Comparison of ENCODE assay signal across 9 cellular contexts in genomic region chr2:6828299-6828584, GRCh38. TPM values are rescaled to one million over a fixed set of nuclear protein-coding genes. Genes with fewer than 3 reads are reported as not detected.
DNase-seq lines count a peak whose midpoint lies in the region; FAIRE-seq and TF ChIP-seq lines count a peak whose summit lies in the region.
"Had no signal": no experiment of that assay in that cellular context is flagged by ENCODE, and none has a peak within 500 bp of the region (broad histone marks: within the 10 kb centered on the region; RNA-seq: fewer than 3 reads in every experiment).

No MANE protein-coding gene starts in this region.

- H3K9me3 ChIP-seq in H1 (ENCODE audit: insufficient read depth in 2 of 2, low read depth in 1 of 2, low read length in 1 of 2) (peaks cover 11 to 13% of the 10 kb centered on the region in 2 experiments; a peak in 3 of 4 replicates), neural progenitor cell (ENCODE audit: low read depth) (no peaks in the 10 kb centered on the region), suprapubic skin (peaks cover 10% of the 10 kb centered on the region), ascending aorta (peaks cover 0 to 4% of the 10 kb centered on the region in 2 donors)

- H3K4me1 Mint-ChIP-seq in neural progenitor cell, result peaks cover 9% of the 10 kb centered on the region

- TF ChIP-seq POLR2A in H1 (IDR thresholded peaks at IDR 0.05; ENCODE audit: control extremely low read depth in 1 of 2, low read depth in 2 of 2, low read length in 2 of 2) (no peak), suprapubic skin (IDR thresholded peaks at IDR 0.05) (no peak)

- H3K4me3 ChIP-seq in H1 (ENCODE audit: extremely low read depth in 1 of 4, insufficient read depth in 2 of 4, low read depth in 3 of 4, low read length in 4 of 4) (no peak overlapping the region), neural progenitor cell (no peak overlapping the region), suprapubic skin (no peak overlapping the region), ascending aorta (no peak overlapping the region)

- H2BK12ac ChIP-seq in H1 (ENCODE audit: low read depth, low read length), result no peak overlapping the region

- H3K27ac Mint-ChIP-seq in neural progenitor cell, result peak overlapping the region; percentile 47
- H3K27ac Mint-ChIP-seq: activated B cell treated with CpG ODN at 0.5 μM for 24 hours had no signal

- H3K18ac ChIP-seq in H1 (ENCODE audit: extremely low read depth, low read length), result no peak overlapping the region

- POLR2A ChIA-PET in H1 (lab: Charles Lee; ENCODE audit: partially characterized antibody), result no interaction called here

- H3K36me3 Mint-ChIP-seq in neural progenitor cell, result no peaks in the 10 kb centered on the region

- FAIRE-seq in H1 (lab: Jason Lieb, UNC), result no peak

- H2BK120ac ChIP-seq in H1 (replicated peaks; ENCODE audit: low read depth, low read length), result no peak overlapping the region

- CTCF ChIA-PET in H1 (lab: Charles Lee; ENCODE audit: partially characterized antibody), result interaction anchor here (1.7 kb wide), 1 partner anchor 34 kb away, joined by 8 read pairs; no protein-coding TSS in a partner anchor

- H3K4me3 Mint-ChIP-seq in neural progenitor cell, result no peak overlapping the region
- H3K4me3 Mint-ChIP-seq: activated B cell treated with CpG ODN at 0.5 μM for 24 hours had no signal

- intact Hi-C loops in ascending aorta (cut with DNase I), result no loop called here

- no peaks in the 10 kb centered on the region for H3K27me3 Mint-ChIP-seq in neural progenitor cell (ENCODE audit: insufficient read depth, low read depth)
- H3K27me3 Mint-ChIP-seq: activated B cell treated with CpG ODN at 0.5 μM for 24 hours had no signal

- no peak overlapping the region for H3K27ac ChIP-seq in H1 (ENCODE audit: low read depth, low read length)
- H3K27ac ChIP-seq in neural progenitor cell, result no peak overlapping the region
- no peak overlapping the region for H3K27ac ChIP-seq in suprapubic skin
- H3K27ac ChIP-seq in ascending aorta, result no peak overlapping the region

- H3K36me3 ChIP-seq in H1 (ENCODE audit: control insufficient read depth in 2 of 4, insufficient read depth in 4 of 4, low read length in 3 of 4) (no peaks in the 10 kb centered on the region; a peak in 1 of 8 replicates), neural progenitor cell (no peaks in the 10 kb centered on the region), suprapubic skin (no peaks in the 10 kb centered on the region), ascending aorta (no peaks in the 10 kb centered on the region)

- H3K4ac ChIP-seq in H1 (replicated peaks; ENCODE audit: insufficient read length, low read depth, low read length), result no peak overlapping the region

- TF ChIP-seq EP300 in H1 (IDR thresholded peaks at IDR 0.05; ENCODE audit: borderline replicate concordance in 1 of 2, low read depth in 2 of 2, low read length in 2 of 2) (no peak), suprapubic skin (IDR thresholded peaks at IDR 0.05) (no peak)

- H3K4me1 ChIP-seq in H1 (replicated peaks in 1 of 4; ENCODE audit: control insufficient read depth in 3 of 4, insufficient read depth in 4 of 4, low read length in 3 of 4), result no peaks in the 10 kb centered on the region; a peak in 2 of 7 replicates
- peaks cover 5% of the 10 kb centered on the region for H3K4me1 ChIP-seq in neural progenitor cell
- H3K4me1 ChIP-seq in suprapubic skin, result peaks cover 19% of the 10 kb centered on the region
- H3K4me1 ChIP-seq in ascending aorta, result peaks cover 0 to 2% of the 10 kb centered on the region in 2 donors

- 43% methylated on average over 2 of the region's 2 CpGs; no CpG with 5 or more reads in 1 of the 2 experiments for WGBS in H1 (ENCODE audit: extremely low coverage in 1 of 2, insufficient coverage in 1 of 2, insufficient read length in 1 of 2, insufficient replicate concordance in 2 of 2, low coverage in 1 of 2, low lambda C conversion rate in 2 of 2, missing lambda C conversion rate in 1 of 2), 2 experiments
- WGBS in suprapubic skin, result 8% methylated on average over 2 of the region's 2 CpGs

- H3K23ac ChIP-seq in H1 (ENCODE audit: insufficient read length), result no peak overlapping the region

- H3K4me2 ChIP-seq in H1 (ENCODE audit: insufficient read depth in 1 of 2, low read depth in 2 of 2, low read length in 2 of 2), result no peak overlapping the region
- no peak overlapping the region for H3K4me2 ChIP-seq in neural progenitor cell

- H2BK15ac ChIP-seq in H1 (ENCODE audit: low read length), result no peak overlapping the region

- no peaks in the 10 kb centered on the region for H3K79me2 ChIP-seq in H1 (ENCODE audit: control insufficient read depth in 1 of 2, insufficient read depth in 2 of 2, low read length in 2 of 2)
- H3K79me2 ChIP-seq in neural progenitor cell (ENCODE audit: low read depth), result no peaks in the 10 kb centered on the region

- H3K9ac ChIP-seq in H1 (replicated peaks in 1 of 4; ENCODE audit: extremely low read depth in 1 of 4, low read depth in 3 of 4, low read length in 3 of 4) (no peak overlapping the region), neural progenitor cell (no peak overlapping the region)

- peak; percentile 54 to 61 for TF ChIP-seq RAD21 in H1 (IDR thresholded peaks at IDR 0.05 in 1 of 2, conservative IDR thresholded peaks at IDR 0.05 in 1 of 2; ENCODE audit: low read depth in 2 of 2, low read length in 2 of 2)

- no peak overlapping the region for H4K5ac ChIP-seq in H1 (ENCODE audit: insufficient read length, low read depth, low read length)

- no peak overlapping the region for H2AFZ ChIP-seq in H1 (ENCODE audit: low read length)
- H2AFZ ChIP-seq in neural progenitor cell (replicated peaks), result peak overlapping the region; percentile 75

- H4K91ac ChIP-seq in H1 (replicated peaks; ENCODE audit: insufficient read length, low read length), result no peak overlapping the region

- H3K27me3 ChIP-seq in H1 (replicated peaks in 1 of 4; ENCODE audit: control insufficient read depth in 3 of 4, extremely low read depth in 1 of 4, insufficient read depth in 3 of 4, low read length in 3 of 4) (no peaks in the 10 kb centered on the region), neural progenitor cell (no peaks in the 10 kb centered on the region), suprapubic skin (no peaks in the 10 kb centered on the region), ascending aorta (no peaks in the 10 kb centered on the region)

- TF ChIP-seq CTCF in H1 (IDR thresholded peaks at IDR 0.05; ENCODE audit: control extremely low read depth in 1 of 3, insufficient read depth in 1 of 3, low read depth in 1 of 3, low read length in 3 of 3) (peak in 1 of 3 experiments; percentile 30; a peak in 2 of 4 replicates), neural progenitor cell (IDR thresholded peaks at IDR 0.05) (peak; percentile 68), suprapubic skin (IDR thresholded peaks at IDR 0.05) (peak in 1 of 2 donors; percentile 5), ascending aorta (IDR thresholded peaks at IDR 0.05) (peak in 1 of 3 experiments; percentile 39)

- no peaks in the 10 kb centered on the region for H3K23me2 ChIP-seq in H1 (ENCODE audit: low read depth, low read length)

- H3K56ac ChIP-seq in H1 (replicated peaks; ENCODE audit: insufficient read length, low read depth, low read length), result no peak overlapping the region

- H3K14ac ChIP-seq in H1 (ENCODE audit: insufficient read length), result no peak overlapping the region

- no peak overlapping the region for H2BK20ac ChIP-seq in H1 (ENCODE audit: low read length)

- no peaks in the 10 kb centered on the region for H3F3A ChIP-seq in neural progenitor cell (ENCODE audit: low read depth)

- peaks cover 27% of the 10 kb centered on the region for H3K9me3 Mint-ChIP-seq in neural progenitor cell

- H2BK5ac ChIP-seq in H1 (ENCODE audit: low read depth, low read length), result no peak overlapping the region

- peak; percentile 3 for DNase-seq in NCI-H2029 treated with DMSO at 0.1 percent for 48 hours (lab: John Stamatoyannopoulos, UW)
- no peak for DNase-seq in NCI-H2029 (lab: John Stamatoyannopoulos, UW)
- DNase-seq in NCI-H446 (lab: John Stamatoyannopoulos, UW), result peak; percentile 22 to 71
- no peak for DNase-seq in H1 (ENCODE audit: low read depth in 1 of 2, low spot score in 2 of 2)
- peak; percentile 62 for DNase-seq in neural progenitor cell (ENCODE audit: low spot score)
- no peak for DNase-seq in T-helper 9 cell
- DNase-seq in suprapubic skin (ENCODE audit: low spot score in 2 of 2), result no peak
- DNase-seq in ascending aorta (ENCODE audit: low spot score in 2 of 2), result no peak
- DNase-seq: activated B cell treated with CpG ODN at 0.5 μM for 24 hours had no signal

- no peak overlapping the region for H2AK5ac ChIP-seq in H1 (ENCODE audit: low read depth, low read length)

- no peak overlapping the region for H4K8ac ChIP-seq in H1 (ENCODE audit: extremely low read depth, insufficient read depth, low read length)

- no peaks in the 10 kb centered on the region for H3K79me1 ChIP-seq in H1 (ENCODE audit: low read depth, low read length)

- H4K20me1 ChIP-seq in H1 (replicated peaks in 1 of 2; ENCODE audit: control insufficient read depth in 1 of 2, insufficient read depth in 2 of 2, low read length in 2 of 2), result no peaks in the 10 kb centered on the region
- no peaks in the 10 kb centered on the region for H4K20me1 ChIP-seq in neural progenitor cell (ENCODE audit: low read depth)

RNA-seq across cellular contexts. Expression of gene CMPK2, which starts 37.5 kb away (rescaled TPM):
- total RNA-seq in H1 (2021; fragmentation: NEBNext Ultra II Directional; extraction: Animal tissue kit (Norgen Biotek cat#: 25700)), result 0.28 and 0.31 TPM in 2 replicates
- polyA plus RNA-seq in H1 (2011; rRNA removed), result 0.46 and 0.53 TPM in 2 replicates
- 0.36 TPM for polyA plus RNA-seq in H1 (2011; cell fraction: cytosol; rRNA removed)
- 0.34 TPM for polyA plus RNA-seq in H1 (2011; cell fraction: nucleus; rRNA removed)
- polyA plus RNA-seq in H1 (2012, experiment 1 of 2), result 0.16 to 0.51 TPM (median 0.40 TPM) in 4 replicates
- polyA plus RNA-seq in H1 (2012, experiment 2 of 2), result 0.70 TPM
- 0.28 TPM for polyA plus RNA-seq in H1 (2013, experiment 1 of 2)
- 0.33 TPM for polyA plus RNA-seq in H1 (2013, experiment 2 of 2)
- polyA minus RNA-seq in H1 (2011; rRNA and poly(A)+ RNA removed), result 1.1 and 1.6 TPM in 2 replicates
- not detected for polyA minus RNA-seq in H1 (2011; cell fraction: cytosol; rRNA and poly(A)+ RNA removed)
- 0.70 TPM for polyA minus RNA-seq in H1 (2011; cell fraction: nucleus; rRNA and poly(A)+ RNA removed)
- total RNA-seq in neural progenitor cell (ENCODE audit: low replicate concordance) (0.31 TPM in 1 of 2 replicates, not detected in the other), suprapubic skin (1 to 10 TPM in 3 of 4 donors, under 1 TPM in 1; 0.83 to 3.1 (median 1.3) TPM), ascending aorta (9.4 TPM)

RNA-seq across cellular contexts. Expression of gene RSAD2, which starts 49.3 kb away (rescaled TPM):
- not detected in 2 replicates for total RNA-seq in H1 (2021; fragmentation: NEBNext Ultra II Directional; extraction: Animal tissue kit (Norgen Biotek cat#: 25700))
- not detected in 2 replicates for polyA plus RNA-seq in H1 (2011; rRNA removed)
- 0.18 TPM for polyA plus RNA-seq in H1 (2011; cell fraction: cytosol; rRNA removed)
- not detected for polyA plus RNA-seq in H1 (2011; cell fraction: nucleus; rRNA removed)
- 0.27 TPM in 1 of 4 replicates, not detected in the others for polyA plus RNA-seq in H1 (2012, experiment 1 of 2)
- not detected for polyA plus RNA-seq in H1 (2012, experiment 2 of 2)
- 0.04 TPM for polyA plus RNA-seq in H1 (2013, experiment 1 of 2)
- 0.02 TPM for polyA plus RNA-seq in H1 (2013, experiment 2 of 2)
- 0.03 and 0.83 TPM in 2 replicates for polyA minus RNA-seq in H1 (2011; rRNA and poly(A)+ RNA removed)
- not detected for polyA minus RNA-seq in H1 (2011; cell fraction: cytosol; rRNA and poly(A)+ RNA removed)
- polyA minus RNA-seq in H1 (2011; cell fraction: nucleus; rRNA and poly(A)+ RNA removed), result not detected
- total RNA-seq in neural progenitor cell (ENCODE audit: low replicate concordance) (not detected in 2 replicates), suprapubic skin (1 to 10 TPM in 1 of 4 donors, under 1 TPM in 1, not detected in 2; 0.24 to 1.5 TPM), ascending aorta (0.32 TPM)

Comparison
In these comparisons a context has a peak if more than half of its experiments do, and no peak if none do; other contexts are left out.
1. DNase-seq: peak in NCI-H2029 treated with DMSO at 0.1 percent for 48 hours (single experiment), NCI-H446 (2 of 2) and neural progenitor cell (single experiment); none in NCI-H2029 (single experiment), H1 (0 of 2), T-helper 9 cell (single experiment), suprapubic skin (0 of 2) and ascending aorta (0 of 2).